8 cellular contexts compared by ENCODE assay signal in the genomic region with DNA sequence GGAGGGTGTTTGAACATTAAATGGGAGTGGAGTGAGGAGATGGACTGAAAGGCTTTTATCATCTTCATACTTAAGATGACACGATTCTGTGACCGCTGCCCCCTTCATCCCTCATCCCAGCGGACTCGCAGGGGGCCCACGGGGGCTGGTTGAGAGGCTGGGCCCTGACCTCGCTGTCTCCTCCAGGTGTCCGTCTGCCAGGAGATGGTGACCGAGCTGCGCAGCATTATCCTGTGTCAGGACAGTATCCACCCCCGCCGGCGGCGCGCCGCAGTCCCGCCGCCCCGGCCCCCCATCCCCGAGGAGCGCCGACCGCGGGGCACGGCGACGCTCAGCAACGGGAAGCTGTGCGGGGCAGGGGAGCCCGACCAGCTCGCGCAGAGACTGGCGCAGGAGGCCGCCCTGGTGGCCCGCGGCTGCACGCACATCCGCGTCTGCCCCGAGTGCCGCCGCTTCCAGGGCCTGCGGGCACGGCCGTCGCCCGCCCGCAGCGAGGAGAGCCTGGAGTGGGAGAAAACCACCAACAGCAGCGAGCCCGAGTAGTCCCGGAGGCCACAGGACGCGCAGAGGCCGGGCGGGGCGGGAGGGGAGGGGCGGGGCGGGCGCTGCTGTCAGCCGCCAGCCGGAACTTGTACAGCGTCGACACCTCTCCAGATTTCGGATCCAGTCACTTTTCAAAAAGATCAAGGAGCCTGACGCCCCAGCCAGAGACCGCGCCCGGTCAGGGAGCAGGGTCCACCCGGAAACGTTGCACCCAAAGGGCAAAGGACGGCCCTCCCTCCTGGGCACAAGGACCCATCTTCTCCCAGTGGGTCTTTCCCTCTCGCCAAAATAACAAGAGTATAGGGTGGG. TPM values are rescaled to one million over a fixed set of nuclear protein-coding genes. Genes with fewer than 3 reads are reported as not detected.
DNase-seq lines count a peak whose midpoint lies in the region; ATAC-seq, FAIRE-seq and TF ChIP-seq lines count a peak whose summit lies in the region.

No MANE protein-coding gene starts in this region.

- peaks cover 44% of the 10 kb centered on the region for H3K27me3 ChIP-seq in AG04450 (ENCODE audit: control insufficient read depth, insufficient read depth, low read length)
- peaks cover 9 to 14% of the 10 kb centered on the region in 2 experiments for H3K27me3 ChIP-seq in endothelial cell of umbilical vein (ENCODE audit: control insufficient read depth in 2 of 2, insufficient read depth in 2 of 2, low read length in 2 of 2)
- H3K27me3 ChIP-seq in mucosa of rectum (ENCODE audit: control insufficient read depth in 2 of 2, insufficient read depth in 2 of 2, low read length in 2 of 2) = peaks cover 0 to 2% of the 10 kb centered on the region in 2 donors

- POLR2A ChIA-PET in AG04450 (lab: Yijun Ruan, JAX) = no interaction called here
- POLR2A ChIA-PET in activated CD8-positive, alpha-beta T cell treated with anti-CD3 and anti-CD28 coated beads for 36 hours (lab: Charles Lee) = no interaction called here
- POLR2A ChIA-PET in endothelial cell of umbilical vein (lab: Charles Lee) = interaction anchor here (0.7 kb wide), 1 partner anchor 47 kb away, joined by 5 read pairs; no protein-coding TSS in a partner anchor

- H3K36me3 ChIP-seq in endothelial cell of umbilical vein (ENCODE audit: control insufficient read depth in 2 of 2, extremely low read depth in 1 of 2, insufficient read depth in 2 of 2, low read length in 2 of 2) (no peaks in the 10 kb centered on the region), mucosa of rectum (ENCODE audit: control insufficient read depth in 2 of 2, insufficient read depth in 2 of 2, low read length in 2 of 2) (no peaks in the 10 kb centered on the region)

- H3K79me2 ChIP-seq in endothelial cell of umbilical vein (ENCODE audit: control insufficient read depth, insufficient read depth, low read length) = no peaks in the 10 kb centered on the region

- H2AFZ ChIP-seq in endothelial cell of umbilical vein (ENCODE audit: low read depth, low read length) = peak overlapping the region; percentile 47

- H3K27ac ChIP-seq in AG04450 (ENCODE audit: low read depth, low read length) = no peak overlapping the region
- H3K27ac ChIP-seq in endothelial cell of umbilical vein (ENCODE audit: insufficient read depth, low read depth, low read length) = no peak overlapping the region
- no peak overlapping the region for H3K27ac ChIP-seq in mucosa of rectum (ENCODE audit: low read depth in 2 of 2, low read length in 2 of 2)

- H4K20me1 ChIP-seq in endothelial cell of umbilical vein (replicated peaks; ENCODE audit: control insufficient read depth, extremely low read depth, insufficient read depth, low read length) = no peaks in the 10 kb centered on the region

- H3K9me3 ChIP-seq in AG04450 (ENCODE audit: control insufficient read depth, insufficient read depth, low read length) = no peaks in the 10 kb centered on the region
- no peaks in the 10 kb centered on the region for H3K9me3 ChIP-seq in endothelial cell of umbilical vein (replicated peaks; ENCODE audit: control insufficient read depth, insufficient read depth, low read length)
- no peaks in the 10 kb centered on the region for H3K9me3 ChIP-seq in mucosa of rectum (ENCODE audit: control insufficient read depth in 2 of 2, low read length in 2 of 2)

- H3K4me1 ChIP-seq in endothelial cell of umbilical vein (ENCODE audit: control insufficient read depth, extremely low read depth, insufficient read depth, low read length) = peaks cover 5% of the 10 kb centered on the region
- H3K4me1 ChIP-seq in mucosa of rectum (ENCODE audit: control insufficient read depth in 2 of 2, insufficient read depth in 2 of 2, low read length in 2 of 2) = peaks cover 4 to 6% of the 10 kb centered on the region in 2 donors

- H3K4me1 Mint-ChIP-seq in activated CD8-positive, alpha-beta T cell treated with anti-CD3 and anti-CD28 coated beads for 36 hours (ENCODE audit: low read depth) = peaks cover 5% of the 10 kb centered on the region
- H3K4me1 Mint-ChIP-seq in stimulated activated naive CD8-positive, alpha-beta T cell treated with anti-CD3 and anti-CD28 coated beads, Interleukin-15, amount 100 ng/mL, for 72 hours = peaks cover 13% of the 10 kb centered on the region

- FAIRE-seq in endothelial cell of umbilical vein (lab: Jason Lieb, UNC) = no peak

- peak overlapping the region; percentile 50 for H3K4me2 ChIP-seq in endothelial cell of umbilical vein (ENCODE audit: insufficient read depth, low read length)

- peak overlapping the region; percentile 46 for H3K4me3 Mint-ChIP-seq in activated CD8-positive, alpha-beta T cell treated with anti-CD3 and anti-CD28 coated beads for 36 hours
- peak overlapping the region; percentile 72 to 73 for H3K4me3 Mint-ChIP-seq in stimulated activated naive CD8-positive, alpha-beta T cell treated with anti-CD3 and anti-CD28 coated beads, Interleukin-15, amount 100 ng/mL, for 72 hours

- intact Hi-C loops in activated CD8-positive, alpha-beta T cell treated with anti-CD3 and anti-CD28 coated beads for 36 hours (cut with micrococcal nuclease) = no loop called here
- intact Hi-C loops in endothelial cell of umbilical vein (cut with micrococcal nuclease) = no loop called here

- no TSS peak for BruUV-seq in endothelial cell of umbilical vein (replicated peaks; lab: Mats Ljungman, UMichigan)

- no peaks in the 10 kb centered on the region for H3K36me3 Mint-ChIP-seq in activated CD8-positive, alpha-beta T cell treated with anti-CD3 and anti-CD28 coated beads for 36 hours (ENCODE audit: low read depth)

- dilution Hi-C loops in endothelial cell of umbilical vein (cut with MboI; ENCODE audit: extremely low pct_ligation_motif_present, low sequenced_read_pairs) = no loop called here

- H3K9ac ChIP-seq in endothelial cell of umbilical vein (replicated peaks; ENCODE audit: extremely low read depth, insufficient read depth, low read length) (no peak overlapping the region), mucosa of rectum (ENCODE audit: low read depth in 1 of 2, low read length in 2 of 2) (peak overlapping the region in 1 of 2 donors; percentile 23)

- peak; percentile 48 for ATAC-seq in GM18867 (IDR thresholded peaks at IDR 0.05; ENCODE audit: unreplicated experiment)
- ATAC-seq in activated CD8-positive, alpha-beta T cell treated with anti-CD3 and anti-CD28 coated beads for 36 hours = peak; percentile 90
- peak; percentile 93 for ATAC-seq in stimulated activated naive CD8-positive, alpha-beta T cell treated with anti-CD3 and anti-CD28 coated beads, Interleukin-15, amount 100 ng/mL, for 72 hours

- H3K4me3 ChIP-seq in AG04450 (ENCODE audit: low read depth, low read length) (peak overlapping the region; percentile 53), endothelial cell of umbilical vein (replicated peaks in 1 of 3; ENCODE audit: insufficient read depth in 1 of 3, low read depth in 1 of 3, low read length in 3 of 3) (peak overlapping the region in 1 of 3 experiments; percentile 16), mucosa of rectum (ENCODE audit: low read length in 2 of 2) (peak overlapping the region; percentile 48 to 51)

- no peak for TF ChIP-seq CTCF in AG04450 (IDR thresholded peaks at IDR 0.05; ENCODE audit: low read depth, low read length)
- peak; percentile 35 for TF ChIP-seq CTCF in activated CD8-positive, alpha-beta T cell treated with anti-CD3 and anti-CD28 coated beads for 36 hours (IDR thresholded peaks at IDR 0.05)
- peak; percentile 16 to 46 for TF ChIP-seq CTCF in endothelial cell of umbilical vein (IDR thresholded peaks at IDR 0.05; ENCODE audit: extremely low read depth in 1 of 2, insufficient read depth in 1 of 2, low read depth in 1 of 2, low read length in 2 of 2)

- CTCF ChIA-PET in AG04450 (lab: Charles Lee) = interaction anchor here (0.6 kb wide), 1 partner anchor 235 kb away, joined by 3 read pairs; no protein-coding TSS in a partner anchor
- CTCF ChIA-PET in activated CD8-positive, alpha-beta T cell treated with anti-CD3 and anti-CD28 coated beads for 36 hours (lab: Charles Lee) = interaction anchor here (0.6 to 1.0 kb wide), 2 partner anchors 10 to 209 kb away, joined by 3 to 4 read pairs; no protein-coding TSS in a partner anchor
- CTCF ChIA-PET in endothelial cell of umbilical vein (lab: Charles Lee) = interaction anchor here (0.6 to 1.1 kb wide), 4 partner anchors 10 to 209 kb away, joined by 3 to 7 read pairs (median 3); no protein-coding TSS in a partner anchor

- no peaks in the 10 kb centered on the region for H3K9me1 ChIP-seq in endothelial cell of umbilical vein (replicated peaks; ENCODE audit: control insufficient read depth, extremely low read depth, insufficient read depth, low read length)

- no peak overlapping the region for H3K27ac Mint-ChIP-seq in activated CD8-positive, alpha-beta T cell treated with anti-CD3 and anti-CD28 coated beads for 36 hours
- H3K27ac Mint-ChIP-seq in stimulated activated naive CD8-positive, alpha-beta T cell treated with anti-CD3 and anti-CD28 coated beads, Interleukin-15, amount 100 ng/mL, for 72 hours = peak overlapping the region in 1 of 2 donors; percentile 10

- H3K9me3 Mint-ChIP-seq in activated CD8-positive, alpha-beta T cell treated with anti-CD3 and anti-CD28 coated beads for 36 hours = no peaks in the 10 kb centered on the region
- no peaks in the 10 kb centered on the region for H3K9me3 Mint-ChIP-seq in stimulated activated naive CD8-positive, alpha-beta T cell treated with anti-CD3 and anti-CD28 coated beads, Interleukin-15, amount 100 ng/mL, for 72 hours

- DNase-seq in AG04450 (ENCODE audit: low read depth, low spot score) (no peak), NCI-H1105 treated with DMSO at 0.1 percent for 48 hours (lab: John Stamatoyannopoulos, UW) (peak; percentile 79), endothelial cell of umbilical vein (ENCODE audit: low read depth, low spot score) (peak; percentile 38), GDM1 (lab: John Stamatoyannopoulos, UW) (no peak)
- peak; percentile 35 for DNase-seq in activated CD8-positive, alpha-beta T cell treated with anti-CD3 and anti-CD28 coated beads for 36 hours
- DNase-seq in stimulated activated naive CD8-positive, alpha-beta T cell treated with anti-CD3 and anti-CD28 coated beads, Interleukin-15, amount 100 ng/mL, for 72 hours = peak; percentile 40 to 54

- TF ChIP-seq POLR2A in endothelial cell of umbilical vein (IDR thresholded peaks at IDR 0.05; ENCODE audit: low read depth, low read length) = no peak

- peaks cover 34% of the 10 kb centered on the region for H3K27me3 Mint-ChIP-seq in activated CD8-positive, alpha-beta T cell treated with anti-CD3 and anti-CD28 coated beads for 36 hours
- peaks cover 41% of the 10 kb centered on the region for H3K27me3 Mint-ChIP-seq in stimulated activated naive CD8-positive, alpha-beta T cell treated with anti-CD3 and anti-CD28 coated beads, Interleukin-15, amount 100 ng/mL, for 72 hours

RNA-seq across cellular contexts. Expression of gene TBCEL, which starts 38.0 kb away (rescaled TPM):
- polyA plus RNA-seq in AG04450 (2011; rRNA removed) (16.1 and 19.3 TPM in 2 replicates), endothelial cell of umbilical vein (4.6 and 5.6 TPM in 2 replicates)
- 18.3 and 35.2 TPM in 2 replicates for polyA minus RNA-seq in AG04450 (2011; rRNA and poly(A)+ RNA removed)
- 1 to 10 TPM; 6.8 to 7.2 TPM for total RNA-seq in activated CD8-positive, alpha-beta T cell treated with anti-CD3 and anti-CD28 coated beads for 36 hours
- total RNA-seq in endothelial cell of umbilical vein = 19.5 and 19.7 TPM in 2 replicates
- polyA plus RNA-seq in endothelial cell of umbilical vein (2011; cell fraction: cytosol; rRNA removed) = 5.4 and 6.0 TPM in 2 replicates
- 21.3 and 26.3 TPM in 2 replicates for polyA plus RNA-seq in endothelial cell of umbilical vein (2011; cell fraction: nucleus; rRNA removed)
- 12.4 and 13.2 TPM in 2 replicates for polyA plus RNA-seq in endothelial cell of umbilical vein (2012)
- polyA minus RNA-seq in endothelial cell of umbilical vein = 21.8 and 22.7 TPM in 2 replicates
- 5.0 TPM for polyA minus RNA-seq in endothelial cell of umbilical vein (2011; cell fraction: cytosol; rRNA and poly(A)+ RNA removed)
- polyA minus RNA-seq in endothelial cell of umbilical vein (2011; cell fraction: nucleus; rRNA and poly(A)+ RNA removed) = 46.0 and 64.7 TPM in 2 replicates

Comparison
In these comparisons a context has a peak if more than half of its experiments do, and no peak if none do; other contexts are left out.
1. DNase-seq: peak in NCI-H1105 treated with DMSO at 0.1 percent for 48 hours (single experiment), activated CD8-positive, alpha-beta T cell treated with anti-CD3 and anti-CD28 coated beads for 36 hours (single experiment), endothelial cell of umbilical vein (single experiment) and stimulated activated naive CD8-positive, alpha-beta T cell treated with anti-CD3 and anti-CD28 coated beads, Interleukin-15, amount 100 ng/mL, for 72 hours (2 of 2); none in AG04450 (single experiment) and GDM1 (single experiment).
2. Peak in every context shown above with its lines, with median percentiles within 50 percentile points of each other: ATAC-seq.